24 cellular contexts compared by ENCODE assay signal in genomic region chr4:13170131-13170530, GRCh38.
"Had no signal": no experiment of that assay in that cellular context is flagged by ENCODE, and none has a peak within 500 bp of the region (broad histone marks: within the 10 kb centered on the region; RNA-seq: fewer than 3 reads in every experiment).

No MANE protein-coding gene starts in this region.

- H3K27ac ChIP-seq: esophagus squamous epithelium, lower lobe of right lung, parathyroid adenoma, right lobe of liver, thyroid gland, vagina had no signal

- ATAC-seq: effector memory CD8-positive, alpha-beta T cell; left colon; left ventricle myocardium superior; lower lobe of right lung; natural killer cell; right lobe of liver; stimulated activated naive CD8-positive, alpha-beta T cell treated with anti-CD3 and anti-CD28 coated beads, Interleukin-15, amount 100 ng/mL, for 72 hours had no signal

- H3K4me1 ChIP-seq: esophagus squamous epithelium, lower lobe of right lung, parathyroid adenoma, thyroid gland had no signal

- H3K4me3 ChIP-seq: esophagus squamous epithelium, lower lobe of right lung, right lobe of liver, smooth muscle cell, thyroid gland, vagina had no signal

- DNase-seq: cortex of kidney; effector memory CD8-positive, alpha-beta T cell; erythroblast; esophagus squamous epithelium; hypothalamus; immature natural killer cell; islet precursor cell; kidney glomerular epithelial cell; left colon; left ventricle myocardium superior; lower lobe of right lung; natural killer cell; right lobe of liver; stimulated activated CD4-positive, alpha-beta T cell treated with anti-CD3 and anti-CD28 coated beads, Interleukin-12 subunit alpha, Interleukin-12 subunit beta, amount 100 ng/mL, for 4 hours; stimulated activated CD4-positive, alpha-beta T cell treated with anti-CD3 and anti-CD28 coated beads, Interleukin-1b, Interleukin-23, amount 100 ng/mL, for 48 hours; stimulated activated CD4-positive, alpha-beta T cell treated with anti-CD3 and anti-CD28 coated beads, Interleukin-4, amount 100 ng/mL, for 1 hour; stimulated activated CD8-positive, alpha-beta memory T cell treated with anti-CD3 and anti-CD28 coated beads, Interleukin-4, amount 100 ng/mL, for 48 hours; stimulated activated naive CD4-positive, alpha-beta T cell; stimulated activated naive CD8-positive, alpha-beta T cell treated with anti-CD3 and anti-CD28 coated beads, Interleukin-15, amount 100 ng/mL, for 72 hours; thyroid gland; trophoblast cell had no signal

- H3K27me3 ChIP-seq: esophagus squamous epithelium, right lobe of liver, thyroid gland, vagina had no signal

- H3K9me3 ChIP-seq: esophagus squamous epithelium, lower lobe of right lung, right lobe of liver, thyroid gland, vagina had no signal

- H3K36me3 ChIP-seq: esophagus squamous epithelium, lower lobe of right lung, right lobe of liver, thyroid gland, vagina had no signal
